Comparison of ENCODE assay signal across 1 cellular context in the genomic region with DNA sequence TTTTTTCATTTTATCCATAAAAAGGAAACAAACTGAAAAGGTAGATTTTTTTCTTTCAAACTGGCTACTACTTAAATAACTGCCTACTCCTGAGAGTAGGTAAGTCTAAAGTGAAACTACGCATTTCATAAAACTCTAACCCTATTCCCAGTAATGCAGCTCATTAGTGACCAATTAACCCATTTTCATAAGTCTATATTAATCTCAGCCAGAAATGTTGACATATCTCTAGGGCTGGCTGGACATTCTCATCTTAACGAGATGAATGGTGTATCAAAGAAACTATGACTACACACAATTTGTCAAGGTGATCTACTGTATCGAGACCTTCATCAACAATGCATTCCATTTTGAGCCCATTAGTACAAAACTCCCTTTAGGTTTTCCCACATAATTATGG.
TF ChIP-seq lines count a peak whose summit lies in the region.

No MANE protein-coding gene starts in this region.

TF ChIP-seq in GM12878, 131 proteins besides CTCF, POLR2A, EP300 and RAD21:
- TF ChIP-seq PAX8 (IDR thresholded peaks at IDR 0.05) (peak; percentile 76; the same call in 1 of the 2 replicates), IKZF1 (conservative IDR thresholded peaks at IDR 0.05) (peak; percentile 50), RCOR1 (conservative IDR thresholded peaks at IDR 0.05; ENCODE audit: low read depth, low read length) (no peak), ZNF384 (IDR thresholded peaks at IDR 0.05; ENCODE audit: borderline replicate concordance, low read depth, low read length) (0 out of 2 replicates have a peak, but pooled peaks have one; percentile 11), SREBF1 (IDR thresholded peaks at IDR 0.05; ENCODE audit: low read length) (no peak), ZNF207 (IDR thresholded peaks at IDR 0.05; ENCODE audit: borderline replicate concordance) (no peak), DPF2 (IDR thresholded peaks at IDR 0.05) (peak; percentile 74; the same call in 1 of the 2 replicates), BACH1 (IDR thresholded peaks at IDR 0.05; ENCODE audit: borderline replicate concordance) (0 out of 2 replicates have a peak, but pooled peaks have one; percentile 53), KDM1A (IDR thresholded peaks at IDR 0.05; ENCODE audit: borderline replicate concordance) (no peak), BCL11A (IDR thresholded peaks at IDR 0.05; ENCODE audit: low read depth, low read length) (peak; percentile 27; the same call in 1 of the 2 replicates), PAX5 (IDR thresholded peaks at IDR 0.05; ENCODE audit: borderline replicate concordance, low read depth, low read length) (no peak), GATAD2B (conservative IDR thresholded peaks at IDR 0.05; ENCODE audit: low read depth) (0 out of 2 replicates have a peak, but pooled peaks have one; percentile 11), ZNF217 (IDR thresholded peaks at IDR 0.05) (0 out of 2 replicates have a peak, but pooled peaks have one; percentile 17), NRF1 (conservative IDR thresholded peaks at IDR 0.05; ENCODE audit: low read depth, low read length) (no peak), SP1 (IDR thresholded peaks at IDR 0.05; ENCODE audit: low read depth, low read length) (no peak), RUNX3 (IDR thresholded peaks at IDR 0.05; ENCODE audit: low read length) (no peak), BHLHE40 (IDR thresholded peaks at IDR 0.05; ENCODE audit: borderline replicate concordance in 1 of 2, low read depth in 2 of 2, low read length in 1 of 2) (0 out of 4 replicates have a peak, but pooled peaks of 1 of the 2 experiments have one; percentile 7), ATF7 (IDR thresholded peaks at IDR 0.05; ENCODE audit: low read depth) (peak; percentile 52), NBN (IDR thresholded peaks at IDR 0.05) (no peak), ZNF687 (IDR thresholded peaks at IDR 0.05) (no peak; the same call in 1 of the 2 replicates), MTA2 (IDR thresholded peaks at IDR 0.05; ENCODE audit: low read depth) (peak; percentile 98), E2F4 (IDR thresholded peaks at IDR 0.05; ENCODE audit: low read depth, low read length) (no peak), MYB (IDR thresholded peaks at IDR 0.05; ENCODE audit: borderline replicate concordance, low read depth, low read length) (no peak), ZNF24 (IDR thresholded peaks at IDR 0.05) (peak; percentile 69), HCFC1 (IDR thresholded peaks at IDR 0.05; ENCODE audit: low read length) (no peak), POLR2AphosphoS2 (IDR thresholded peaks at IDR 0.05; ENCODE audit: low read depth, low read length) (no peak), IKZF2 (IDR thresholded peaks at IDR 0.05) (peak; percentile 47 to 78; a peak in 3 of 4 replicates), BMI1 (IDR thresholded peaks at IDR 0.05; ENCODE audit: borderline replicate concordance) (0 out of 2 replicates have a peak, but pooled peaks have one; percentile 56)
